Comparison of ENCODE assay signal across 1 cellular context in genomic region chr10:101781655-101781983, GRCh38.
TF ChIP-seq lines count a peak whose summit lies in the region.

No MANE protein-coding gene starts in this region.

TF ChIP-seq in K562, 482 proteins besides CTCF, POLR2A, EP300 and RAD21:
- TF ChIP-seq NFE2 (IDR thresholded peaks at IDR 0.05; ENCODE audit: low read depth) = no peak
- no peak for TF ChIP-seq ETS2 (tag; IDR thresholded peaks at IDR 0.05; ENCODE audit: borderline replicate concordance, poor library complexity, severe bottlenecking)
- no peak for TF ChIP-seq YBX1 (IDR thresholded peaks at IDR 0.05)
TF ChIP-seq in K562: peak in this region for 0.
